ENCODE assay signal across 1 cellular context in the genomic region with DNA sequence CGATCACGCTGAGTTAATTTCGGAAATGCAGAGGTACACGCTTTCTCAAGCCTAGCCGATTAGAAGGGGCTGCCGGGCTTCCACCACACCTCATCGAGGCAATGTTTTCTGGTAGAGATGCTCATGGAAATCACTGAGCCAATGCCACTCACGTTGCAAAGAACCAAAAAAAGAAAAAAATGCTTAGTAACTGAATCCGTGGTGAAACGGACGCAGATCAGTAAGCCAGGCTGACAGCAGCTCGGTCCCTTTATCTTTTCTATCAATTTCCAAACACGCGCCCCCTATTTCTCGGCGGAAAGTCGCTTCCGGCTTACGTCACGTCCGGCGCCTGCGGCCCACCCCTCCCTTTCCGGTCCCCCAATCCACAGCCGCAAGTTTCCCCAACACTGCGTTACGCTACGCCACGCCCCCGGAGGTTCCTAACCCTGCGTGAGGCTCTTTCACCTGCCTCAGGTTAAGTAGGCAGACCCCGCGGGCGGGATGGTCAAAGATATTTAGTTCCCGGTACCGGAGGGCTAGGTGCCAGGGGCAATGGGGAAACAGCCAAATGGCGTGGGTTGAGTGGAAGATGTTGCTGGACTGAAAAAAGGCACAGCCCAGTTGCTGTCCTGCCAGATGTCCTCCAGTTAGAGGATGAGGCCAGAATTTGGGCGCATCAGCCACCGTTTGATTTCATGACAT.
TF ChIP-seq lines count a peak whose summit lies in the region.

A gene with protein sequence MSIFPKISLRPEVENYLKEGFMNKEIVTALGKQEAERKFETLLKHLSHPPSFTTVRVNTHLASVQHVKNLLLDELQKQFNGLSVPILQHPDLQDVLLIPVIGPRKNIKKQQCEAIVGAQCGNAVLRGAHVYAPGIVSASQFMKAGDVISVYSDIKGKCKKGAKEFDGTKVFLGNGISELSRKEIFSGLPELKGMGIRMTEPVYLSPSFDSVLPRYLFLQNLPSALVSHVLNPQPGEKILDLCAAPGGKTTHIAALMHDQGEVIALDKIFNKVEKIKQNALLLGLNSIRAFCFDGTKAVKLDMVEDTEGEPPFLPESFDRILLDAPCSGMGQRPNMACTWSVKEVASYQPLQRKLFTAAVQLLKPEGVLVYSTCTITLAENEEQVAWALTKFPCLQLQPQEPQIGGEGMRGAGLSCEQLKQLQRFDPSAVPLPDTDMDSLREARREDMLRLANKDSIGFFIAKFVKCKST (minus strand): TSS at position 264 of the 684 bp plus-strand sequence. CDS start 384 bp downstream, outside the sequence.

TF ChIP-seq in HepG2, 621 proteins besides CTCF, POLR2A, EP300 and RAD21 (continued from another document and continues in another):
- TF ChIP-seq HDAC2 (CRISPR knock-in tag; IDR thresholded peaks at IDR 0.05): peak; percentile 49; the same call in 1 of the 2 replicates
- TF ChIP-seq ZNF672 (CRISPR knock-in tag; IDR thresholded peaks at IDR 0.05): no peak
- TF ChIP-seq KLF9 (CRISPR knock-in tag; IDR thresholded peaks at IDR 0.05; ENCODE audit: low read depth): peak; percentile 74; the same call in 1 of the 2 replicates
- TF ChIP-seq, protein P1, sequence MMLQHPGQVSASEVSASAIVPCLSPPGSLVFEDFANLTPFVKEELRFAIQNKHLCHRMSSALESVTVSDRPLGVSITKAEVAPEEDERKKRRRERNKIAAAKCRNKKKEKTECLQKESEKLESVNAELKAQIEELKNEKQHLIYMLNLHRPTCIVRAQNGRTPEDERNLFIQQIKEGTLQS (CRISPR knock-in tag; IDR thresholded peaks at IDR 0.05): peak; percentile 34; the same call in 1 of the 2 replicates
- TF ChIP-seq ZNF660 (CRISPR knock-in tag; IDR thresholded peaks at IDR 0.05; ENCODE audit: borderline replicate concordance, low read depth): no peak
- TF ChIP-seq SMAD9 (CRISPR knock-in tag; IDR thresholded peaks at IDR 0.05): no peak
- TF ChIP-seq ZNF430 (CRISPR knock-in tag; IDR thresholded peaks at IDR 0.05): peak; percentile 88
- no peak for TF ChIP-seq SMARCE1 (IDR thresholded peaks at IDR 0.05; ENCODE audit: borderline replicate concordance)
- TF ChIP-seq, protein P2, sequence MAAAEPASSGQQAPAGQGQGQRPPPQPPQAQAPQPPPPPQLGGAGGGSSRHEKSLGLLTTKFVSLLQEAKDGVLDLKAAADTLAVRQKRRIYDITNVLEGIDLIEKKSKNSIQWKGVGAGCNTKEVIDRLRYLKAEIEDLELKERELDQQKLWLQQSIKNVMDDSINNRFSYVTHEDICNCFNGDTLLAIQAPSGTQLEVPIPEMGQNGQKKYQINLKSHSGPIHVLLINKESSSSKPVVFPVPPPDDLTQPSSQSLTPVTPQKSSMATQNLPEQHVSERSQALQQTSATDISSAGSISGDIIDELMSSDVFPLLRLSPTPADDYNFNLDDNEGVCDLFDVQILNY (CRISPR knock-in tag; conservative IDR thresholded peaks at IDR 0.05): peak; percentile 61; the same call in 1 of the 2 replicates
- TF ChIP-seq CREM (IDR thresholded peaks at IDR 0.05): peak; percentile 97
- TF ChIP-seq CREM (CRISPR knock-in tag; IDR thresholded peaks at IDR 0.05): 0 out of 2 replicates have a peak, but pooled peaks have one; percentile 31
- TF ChIP-seq LCORL (IDR thresholded peaks at IDR 0.05): no peak
- peak; percentile 65 for TF ChIP-seq LCORL (CRISPR knock-in tag; IDR thresholded peaks at IDR 0.05)
- TF ChIP-seq ZNF674 (CRISPR knock-in tag; IDR thresholded peaks at IDR 0.05; ENCODE audit: low read depth): no peak
- TF ChIP-seq RFX5 (IDR thresholded peaks at IDR 0.05; ENCODE audit: low read depth, low read length): 0 out of 2 replicates have a peak, but pooled peaks have one; percentile 24
- peak; percentile 19; the same call in 1 of the 2 replicates for TF ChIP-seq CEBPB (IDR thresholded peaks at IDR 0.05; ENCODE audit: borderline replicate concordance, low read depth, low read length)
- no peak for TF ChIP-seq EEA1 (CRISPR knock-in tag; IDR thresholded peaks at IDR 0.05; ENCODE audit: borderline replicate concordance)
- peak; percentile 60; the same call in 1 of the 2 replicates for TF ChIP-seq HIVEP1 (CRISPR knock-in tag; IDR thresholded peaks at IDR 0.05)
- no peak for TF ChIP-seq ZNF670 (CRISPR knock-in tag; IDR thresholded peaks at IDR 0.05; ENCODE audit: borderline replicate concordance)
- peak; percentile 76; the same call in 1 of the 2 replicates for TF ChIP-seq ELF4 (CRISPR knock-in tag; IDR thresholded peaks at IDR 0.05; ENCODE audit: borderline replicate concordance)
- TF ChIP-seq EED (CRISPR knock-in tag; IDR thresholded peaks at IDR 0.05): 0 out of 2 replicates have a peak, but pooled peaks have one; percentile 64
- peak; percentile 80; the same call in 1 of the 2 replicates for TF ChIP-seq ZNF451 (CRISPR knock-in tag; IDR thresholded peaks at IDR 0.05)
- TF ChIP-seq ZNF431 (CRISPR knock-in tag; IDR thresholded peaks at IDR 0.05; ENCODE audit: borderline replicate concordance, low read depth): no peak
- TF ChIP-seq, protein P3, sequence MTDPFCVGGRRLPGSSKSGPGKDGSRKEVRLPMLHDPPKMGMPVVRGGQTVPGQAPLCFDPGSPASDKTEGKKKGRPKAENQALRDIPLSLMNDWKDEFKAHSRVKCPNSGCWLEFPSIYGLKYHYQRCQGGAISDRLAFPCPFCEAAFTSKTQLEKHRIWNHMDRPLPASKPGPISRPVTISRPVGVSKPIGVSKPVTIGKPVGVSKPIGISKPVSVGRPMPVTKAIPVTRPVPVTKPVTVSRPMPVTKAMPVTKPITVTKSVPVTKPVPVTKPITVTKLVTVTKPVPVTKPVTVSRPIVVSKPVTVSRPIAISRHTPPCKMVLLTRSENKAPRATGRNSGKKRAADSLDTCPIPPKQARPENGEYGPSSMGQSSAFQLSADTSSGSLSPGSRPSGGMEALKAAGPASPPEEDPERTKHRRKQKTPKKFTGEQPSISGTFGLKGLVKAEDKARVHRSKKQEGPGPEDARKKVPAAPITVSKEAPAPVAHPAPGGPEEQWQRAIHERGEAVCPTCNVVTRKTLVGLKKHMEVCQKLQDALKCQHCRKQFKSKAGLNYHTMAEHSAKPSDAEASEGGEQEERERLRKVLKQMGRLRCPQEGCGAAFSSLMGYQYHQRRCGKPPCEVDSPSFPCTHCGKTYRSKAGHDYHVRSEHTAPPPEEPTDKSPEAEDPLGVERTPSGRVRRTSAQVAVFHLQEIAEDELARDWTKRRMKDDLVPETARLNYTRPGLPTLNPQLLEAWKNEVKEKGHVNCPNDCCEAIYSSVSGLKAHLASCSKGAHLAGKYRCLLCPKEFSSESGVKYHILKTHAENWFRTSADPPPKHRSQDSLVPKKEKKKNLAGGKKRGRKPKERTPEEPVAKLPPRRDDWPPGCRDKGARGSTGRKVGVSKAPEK (CRISPR knock-in tag; IDR thresholded peaks at IDR 0.05; ENCODE audit: borderline replicate concordance): no peak
- 0 out of 2 replicates have a peak, but pooled peaks have one; percentile 16 for TF ChIP-seq ZKSCAN1 (IDR thresholded peaks at IDR 0.05; ENCODE audit: low read length)
- no peak for TF ChIP-seq NONO (IDR thresholded peaks at IDR 0.05)
- peak; percentile 60; the same call in 1 of the 2 replicates for TF ChIP-seq NONO (CRISPR knock-in tag; conservative IDR thresholded peaks at IDR 0.05)
- TF ChIP-seq ZNF253 (CRISPR knock-in tag; IDR thresholded peaks at IDR 0.05; ENCODE audit: borderline replicate concordance): peak; percentile 62; the same call in 1 of the 2 replicates
- TF ChIP-seq RFXANK (CRISPR knock-in tag; IDR thresholded peaks at IDR 0.05): no peak
- TF ChIP-seq, protein P4, sequence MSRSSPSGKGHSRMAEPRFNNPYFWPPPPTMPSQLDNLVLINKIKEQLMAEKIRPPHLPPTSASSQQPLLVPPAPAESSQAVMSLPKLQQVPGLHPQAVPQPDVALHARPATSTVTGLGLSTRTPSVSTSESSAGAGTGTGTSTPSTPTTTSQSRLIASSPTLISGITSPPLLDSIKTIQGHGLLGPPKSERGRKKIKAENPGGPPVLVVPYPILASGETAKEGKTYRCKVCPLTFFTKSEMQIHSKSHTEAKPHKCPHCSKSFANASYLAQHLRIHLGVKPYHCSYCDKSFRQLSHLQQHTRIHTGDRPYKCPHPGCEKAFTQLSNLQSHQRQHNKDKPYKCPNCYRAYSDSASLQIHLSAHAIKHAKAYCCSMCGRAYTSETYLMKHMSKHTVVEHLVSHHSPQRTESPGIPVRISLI (CRISPR knock-in tag; IDR thresholded peaks at IDR 0.05; ENCODE audit: borderline replicate concordance): no peak
- no peak for TF ChIP-seq MBD4 (IDR thresholded peaks at IDR 0.05; ENCODE audit: borderline replicate concordance, low read length)
- TF ChIP-seq, protein P5, sequence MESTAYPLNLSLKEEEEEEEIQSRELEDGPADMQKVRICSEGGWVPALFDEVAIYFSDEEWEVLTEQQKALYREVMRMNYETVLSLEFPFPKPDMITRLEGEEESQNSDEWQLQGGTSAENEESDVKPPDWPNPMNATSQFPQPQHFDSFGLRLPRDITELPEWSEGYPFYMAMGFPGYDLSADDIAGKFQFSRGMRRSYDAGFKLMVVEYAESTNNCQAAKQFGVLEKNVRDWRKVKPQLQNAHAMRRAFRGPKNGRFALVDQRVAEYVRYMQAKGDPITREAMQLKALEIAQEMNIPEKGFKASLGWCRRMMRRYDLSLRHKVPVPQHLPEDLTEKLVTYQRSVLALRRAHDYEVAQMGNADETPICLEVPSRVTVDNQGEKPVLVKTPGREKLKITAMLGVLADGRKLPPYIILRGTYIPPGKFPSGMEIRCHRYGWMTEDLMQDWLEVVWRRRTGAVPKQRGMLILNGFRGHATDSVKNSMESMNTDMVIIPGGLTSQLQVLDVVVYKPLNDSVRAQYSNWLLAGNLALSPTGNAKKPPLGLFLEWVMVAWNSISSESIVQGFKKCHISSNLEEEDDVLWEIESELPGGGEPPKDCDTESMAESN (CRISPR knock-in tag; conservative IDR thresholded peaks at IDR 0.05): 0 out of 2 replicates have a peak, but pooled peaks have one; percentile 69
- no peak; the same call in 1 of the 2 replicates for TF ChIP-seq SOX5 (CRISPR knock-in tag; IDR thresholded peaks at IDR 0.05; ENCODE audit: borderline replicate concordance)
- TF ChIP-seq FOXA3 (CRISPR knock-in tag; IDR thresholded peaks at IDR 0.05): peak; percentile 42; the same call in 1 of the 2 replicates
- no peak for TF ChIP-seq CCAR2 (optimal IDR thresholded peaks at IDR 0.05; ENCODE audit: low read depth, low read length)
- TF ChIP-seq KDM6A (CRISPR knock-in tag; IDR thresholded peaks at IDR 0.05; ENCODE audit: low read depth): no peak
- TF ChIP-seq, protein P6, sequence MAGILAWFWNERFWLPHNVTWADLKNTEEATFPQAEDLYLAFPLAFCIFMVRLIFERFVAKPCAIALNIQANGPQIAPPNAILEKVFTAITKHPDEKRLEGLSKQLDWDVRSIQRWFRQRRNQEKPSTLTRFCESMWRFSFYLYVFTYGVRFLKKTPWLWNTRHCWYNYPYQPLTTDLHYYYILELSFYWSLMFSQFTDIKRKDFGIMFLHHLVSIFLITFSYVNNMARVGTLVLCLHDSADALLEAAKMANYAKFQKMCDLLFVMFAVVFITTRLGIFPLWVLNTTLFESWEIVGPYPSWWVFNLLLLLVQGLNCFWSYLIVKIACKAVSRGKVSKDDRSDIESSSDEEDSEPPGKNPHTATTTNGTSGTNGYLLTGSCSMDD (CRISPR knock-in tag; IDR thresholded peaks at IDR 0.05): no peak
- no peak for TF ChIP-seq ZNF235 (CRISPR knock-in tag; IDR thresholded peaks at IDR 0.05; ENCODE audit: borderline replicate concordance)
- TF ChIP-seq FOSL1 (CRISPR knock-in tag; IDR thresholded peaks at IDR 0.05; ENCODE audit: borderline replicate concordance): no peak
- peak; percentile 88 for TF ChIP-seq THAP11 (CRISPR knock-in tag; IDR thresholded peaks at IDR 0.05)
- TF ChIP-seq ZNF296 (CRISPR knock-in tag; conservative IDR thresholded peaks at IDR 0.05): no peak
- TF ChIP-seq, protein P7, sequence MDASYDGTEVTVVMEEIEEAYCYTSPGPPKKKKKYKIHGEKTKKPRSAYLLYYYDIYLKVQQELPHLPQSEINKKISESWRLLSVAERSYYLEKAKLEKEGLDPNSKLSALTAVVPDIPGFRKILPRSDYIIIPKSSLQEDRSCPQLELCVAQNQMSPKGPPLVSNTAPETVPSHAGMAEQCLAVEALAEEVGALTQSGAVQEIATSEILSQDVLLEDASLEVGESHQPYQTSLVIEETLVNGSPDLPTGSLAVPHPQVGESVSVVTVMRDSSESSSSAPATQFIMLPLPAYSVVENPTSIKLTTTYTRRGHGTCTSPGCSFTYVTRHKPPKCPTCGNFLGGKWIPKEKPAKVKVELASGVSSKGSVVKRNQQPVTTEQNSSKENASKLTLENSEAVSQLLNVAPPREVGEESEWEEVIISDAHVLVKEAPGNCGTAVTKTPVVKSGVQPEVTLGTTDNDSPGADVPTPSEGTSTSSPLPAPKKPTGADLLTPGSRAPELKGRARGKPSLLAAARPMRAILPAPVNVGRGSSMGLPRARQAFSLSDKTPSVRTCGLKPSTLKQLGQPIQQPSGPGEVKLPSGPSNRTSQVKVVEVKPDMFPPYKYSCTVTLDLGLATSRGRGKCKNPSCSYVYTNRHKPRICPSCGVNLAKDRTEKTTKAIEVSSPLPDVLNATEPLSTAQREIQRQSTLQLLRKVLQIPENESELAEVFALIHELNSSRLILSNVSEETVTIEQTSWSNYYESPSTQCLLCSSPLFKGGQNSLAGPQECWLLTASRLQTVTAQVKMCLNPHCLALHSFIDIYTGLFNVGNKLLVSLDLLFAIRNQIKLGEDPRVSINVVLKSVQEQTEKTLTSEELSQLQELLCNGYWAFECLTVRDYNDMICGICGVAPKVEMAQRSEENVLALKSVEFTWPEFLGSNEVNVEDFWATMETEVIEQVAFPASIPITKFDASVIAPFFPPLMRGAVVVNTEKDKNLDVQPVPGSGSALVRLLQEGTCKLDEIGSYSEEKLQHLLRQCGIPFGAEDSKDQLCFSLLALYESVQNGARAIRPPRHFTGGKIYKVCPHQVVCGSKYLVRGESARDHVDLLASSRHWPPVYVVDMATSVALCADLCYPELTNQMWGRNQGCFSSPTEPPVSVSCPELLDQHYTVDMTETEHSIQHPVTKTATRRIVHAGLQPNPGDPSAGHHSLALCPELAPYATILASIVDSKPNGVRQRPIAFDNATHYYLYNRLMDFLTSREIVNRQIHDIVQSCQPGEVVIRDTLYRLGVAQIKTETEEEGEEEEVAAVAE (CRISPR knock-in tag; IDR thresholded peaks at IDR 0.05; ENCODE audit: borderline replicate concordance): no peak
- peak; percentile 72; the same call in 1 of the 2 replicates for TF ChIP-seq KDM5A (IDR thresholded peaks at IDR 0.05; ENCODE audit: borderline replicate concordance, low read length)
- TF ChIP-seq, protein P8, sequence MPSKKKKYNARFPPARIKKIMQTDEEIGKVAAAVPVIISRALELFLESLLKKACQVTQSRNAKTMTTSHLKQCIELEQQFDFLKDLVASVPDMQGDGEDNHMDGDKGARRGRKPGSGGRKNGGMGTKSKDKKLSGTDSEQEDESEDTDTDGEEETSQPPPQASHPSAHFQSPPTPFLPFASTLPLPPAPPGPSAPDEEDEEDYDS (CRISPR knock-in tag; IDR thresholded peaks at IDR 0.05): peak; percentile 71
- no peak for TF ChIP-seq ZNF225 (CRISPR knock-in tag; IDR thresholded peaks at IDR 0.05)
- peak; percentile 35; the same call in 1 of the 2 replicates for TF ChIP-seq MAZ (IDR thresholded peaks at IDR 0.05; ENCODE audit: borderline replicate concordance, low read depth, low read length)
- TF ChIP-seq MAZ (CRISPR knock-in tag; IDR thresholded peaks at IDR 0.05; ENCODE audit: low read depth): peak; percentile 65; the same call in 1 of the 2 replicates
- TF ChIP-seq ZNF34 (CRISPR knock-in tag; IDR thresholded peaks at IDR 0.05; ENCODE audit: borderline replicate concordance): no peak
- TF ChIP-seq, protein P9, sequence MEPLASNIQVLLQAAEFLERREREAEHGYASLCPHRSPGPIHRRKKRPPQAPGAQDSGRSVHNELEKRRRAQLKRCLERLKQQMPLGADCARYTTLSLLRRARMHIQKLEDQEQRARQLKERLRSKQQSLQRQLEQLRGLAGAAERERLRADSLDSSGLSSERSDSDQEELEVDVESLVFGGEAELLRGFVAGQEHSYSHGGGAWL (CRISPR knock-in tag; IDR thresholded peaks at IDR 0.05): peak; percentile 68
